In genomic region chr5:173869316-173869715, GRCh38 we compare ENCODE assay signal across 21 cellular contexts. TPM values are rescaled to one million over a fixed set of nuclear protein-coding genes. Genes with fewer than 3 reads are reported as not detected.
DNase-seq lines count a peak whose midpoint lies in the region; ATAC-seq and TF ChIP-seq lines count a peak whose summit lies in the region.
"Had no signal": no experiment of that assay in that cellular context is flagged by ENCODE, and none has a peak within 500 bp of the region (broad histone marks: within the 10 kb centered on the region; RNA-seq: fewer than 3 reads in every experiment).

No MANE protein-coding gene starts in this region.

- H3K27me3 Mint-ChIP-seq in dendritic cell treated with granulocyte-macrophage colony-stimulating factor and Interleukin-4, amounts not matched to agents 40 ng/mL and 50 ng/mL, for 4 days = no peaks in the 10 kb centered on the region
- H3K27me3 Mint-ChIP-seq: activated CD8-positive, alpha-beta T cell treated with anti-CD3 and anti-CD28 coated beads for 36 hours had no signal

- no peaks in the 10 kb centered on the region for H3K9me3 Mint-ChIP-seq in dendritic cell treated with granulocyte-macrophage colony-stimulating factor and Interleukin-4, amounts not matched to agents 40 ng/mL and 50 ng/mL, for 4 days
- H3K9me3 Mint-ChIP-seq: activated CD8-positive, alpha-beta T cell treated with anti-CD3 and anti-CD28 coated beads for 36 hours; stimulated activated naive CD8-positive, alpha-beta T cell treated with anti-CD3 and anti-CD28 coated beads, Interleukin-15, Interleukin-2, amounts not matched to agents 100 ng/mL and 50 ng/mL, for 24 hours had no signal

- H2AFZ ChIP-seq in PC-3 (ENCODE audit: low read length) = no peak overlapping the region
- H2AFZ ChIP-seq: hepatocyte, neural progenitor cell had no signal

- H3K4me3 ChIP-seq in PC-3 (ENCODE audit: low read length) (no peak overlapping the region), neutrophil (ENCODE audit: low read depth in 1 of 2, low read length in 1 of 2) (no peak overlapping the region), coronary artery (no peak overlapping the region)
- H3K4me3 ChIP-seq: cardiac muscle cell, hepatocyte, lower lobe of right lung, neural progenitor cell, vagina had no signal

- intact Hi-C loops in PC-3 (cut with micrococcal nuclease) = loop anchor here (5.0 kb wide), 1 partner anchor 47 kb away; no protein-coding TSS in a partner anchor
- intact Hi-C loops in dendritic cell treated with granulocyte-macrophage colony-stimulating factor and Interleukin-4, amounts not matched to agents 40 ng/mL and 50 ng/mL, for 4 days (cut with micrococcal nuclease) = no loop called here

- no peak for TF ChIP-seq CTCF in PC-3 (conservative IDR thresholded peaks at IDR 0.05; ENCODE audit: low read depth, low read length)
- no peak for TF ChIP-seq CTCF in neutrophil (IDR thresholded peaks at IDR 0.05)
- TF ChIP-seq CTCF in coronary artery (IDR thresholded peaks at IDR 0.05) = no peak

- POLR2A ChIA-PET in PC-3 (lab: Charles Lee; ENCODE audit: unreplicated experiment) = no interaction called here

- ATAC-seq in PC-3 = no peak
- ATAC-seq: activated CD4-positive, CD25-positive, alpha-beta regulatory T cell treated with anti-CD3 and anti-CD28 coated beads, Interleukin-2, amount 50 U/mL, for 24 hours; activated CD8-positive, alpha-beta T cell treated with anti-CD3 and anti-CD28 coated beads for 36 hours had no signal

- H3K4me1 Mint-ChIP-seq in dendritic cell treated with granulocyte-macrophage colony-stimulating factor and Interleukin-4, amounts not matched to agents 40 ng/mL and 50 ng/mL, for 4 days (ENCODE audit: low read depth) = peaks cover 66% of the 10 kb centered on the region

- BruUV-seq in PC-3 (replicated peaks; lab: Mats Ljungman, UMichigan) = no TSS peak

- peak overlapping the region; percentile 39 for H3K27ac Mint-ChIP-seq in dendritic cell treated with granulocyte-macrophage colony-stimulating factor and Interleukin-4, amounts not matched to agents 40 ng/mL and 50 ng/mL, for 4 days
- H3K27ac Mint-ChIP-seq: activated CD8-positive, alpha-beta T cell treated with anti-CD3 and anti-CD28 coated beads for 36 hours; neural progenitor cell; stimulated activated naive CD8-positive, alpha-beta T cell treated with anti-CD3 and anti-CD28 coated beads, Interleukin-15, Interleukin-2, amounts not matched to agents 100 ng/mL and 50 ng/mL, for 24 hours had no signal

- no peaks in the 10 kb centered on the region for H3F3A ChIP-seq in PC-3 (ENCODE audit: low read length, unreplicated experiment)

- H3K4me3 Mint-ChIP-seq in dendritic cell treated with granulocyte-macrophage colony-stimulating factor and Interleukin-4, amounts not matched to agents 40 ng/mL and 50 ng/mL, for 4 days = no peak overlapping the region
- H3K4me3 Mint-ChIP-seq: activated CD8-positive, alpha-beta T cell treated with anti-CD3 and anti-CD28 coated beads for 36 hours; neural progenitor cell; stimulated activated naive CD8-positive, alpha-beta T cell treated with anti-CD3 and anti-CD28 coated beads, Interleukin-15, Interleukin-2, amounts not matched to agents 100 ng/mL and 50 ng/mL, for 24 hours had no signal

- DNase-seq in PC-3 = no peak
- no peak for DNase-seq in NCI-H1417 treated with DMSO at 0.1 percent for 48 hours (lab: John Stamatoyannopoulos, UW)
- DNase-seq in coronary artery (ENCODE audit: low spot score) = no peak
- DNase-seq in D341Med (ENCODE audit: low spot score) = no peak
- DNase-seq: activated CD8-positive, alpha-beta T cell treated with anti-CD3 and anti-CD28 coated beads for 36 hours; activated gamma-delta T cell; DND-41; lower lobe of right lung; NCI-H1048; NCI-H2029; NCI-H2227 treated with DMSO at 0.1 percent for 48 hours; stimulated activated CD4-positive, alpha-beta T cell treated with anti-CD3 and anti-CD28 coated beads, Interleukin-12 subunit alpha, Interleukin-12 subunit beta, amount 100 ng/mL, for 4 hours had no signal

- no peaks in the 10 kb centered on the region for H3K79me2 ChIP-seq in PC-3 (ENCODE audit: low read length)
- H3K79me2 ChIP-seq: hepatocyte had no signal

- CTCF ChIA-PET in PC-3 (lab: Charles Lee) = interaction anchor here (0.7 kb wide), 1 partner anchor 19 kb away, joined by 4 read pairs; the partner anchor contains the start of gene CPEB4

- no peaks in the 10 kb centered on the region for H3K9me2 ChIP-seq in PC-3 (replicated peaks; ENCODE audit: low read length)

- H4K20me1 ChIP-seq in PC-3 (ENCODE audit: low read length) = no peaks in the 10 kb centered on the region

- H3K36me3 ChIP-seq in PC-3 (ENCODE audit: low read depth, low read length) (no peaks in the 10 kb centered on the region), neutrophil (no peaks in the 10 kb centered on the region)
- H3K36me3 ChIP-seq: cardiac muscle cell, lower lobe of right lung, neural progenitor cell, vagina had no signal

- no peak overlapping the region for H3K9ac ChIP-seq in PC-3 (ENCODE audit: low read length)
- H3K9ac ChIP-seq: neural progenitor cell had no signal

- no peaks in the 10 kb centered on the region for H3K9me3 ChIP-seq in PC-3 (ENCODE audit: low read length)
- H3K9me3 ChIP-seq in neutrophil = no peaks in the 10 kb centered on the region
- H3K9me3 ChIP-seq: lower lobe of right lung, vagina had no signal

- H3K4me2 ChIP-seq in PC-3 (ENCODE audit: low read length) = peak overlapping the region; percentile 67
- H3K4me2 ChIP-seq: hepatocyte, neural progenitor cell had no signal

- H3K4me1 ChIP-seq in PC-3 (ENCODE audit: insufficient read depth, low read length) (peaks cover 27% of the 10 kb centered on the region), neutrophil (ENCODE audit: control insufficient read depth in 1 of 2, insufficient read depth in 1 of 2, low read depth in 1 of 2, low read length in 1 of 2) (peaks cover 67 to 71% of the 10 kb centered on the region in 2 experiments)
- H3K4me1 ChIP-seq: vagina had no signal

- H3K27ac ChIP-seq in PC-3 (ENCODE audit: low read length) (peak overlapping the region; percentile 80), neutrophil (peak overlapping the region; percentile 92), temporal lobe (ENCODE audit: low read depth, low read length) (peak overlapping the region; percentile 97), coronary artery (no peak overlapping the region)
- H3K27ac ChIP-seq: cardiac muscle cell, hepatocyte, lower lobe of right lung, neural progenitor cell, vagina had no signal

- no peaks in the 10 kb centered on the region for H3K36me3 Mint-ChIP-seq in dendritic cell treated with granulocyte-macrophage colony-stimulating factor and Interleukin-4, amounts not matched to agents 40 ng/mL and 50 ng/mL, for 4 days (ENCODE audit: low read depth)
- H3K36me3 Mint-ChIP-seq: neural progenitor cell had no signal

- no peaks in the 10 kb centered on the region for H3K27me3 ChIP-seq in PC-3 (ENCODE audit: low read length)
- no peaks in the 10 kb centered on the region for H3K27me3 ChIP-seq in neutrophil
- H3K27me3 ChIP-seq: cardiac muscle cell, hepatocyte, neural progenitor cell, vagina had no signal

RNA-seq across cellular contexts. Expression of gene CPEB4, which starts 18.8 kb away (rescaled TPM):
- total RNA-seq in PC-3 (2014; rRNA removed) (26.2 and 37.0 TPM in 2 replicates), temporal lobe (78.7 TPM)

Comparison
In these comparisons a context has a peak if more than half of its experiments do, and no peak if none do; other contexts are left out.
1. H3K27ac ChIP-seq: peak in PC-3 (single experiment), neutrophil (single experiment) and temporal lobe (single experiment); none in coronary artery (0 of 2).